ENCODE assay signal across 19 cellular contexts in the genomic region with DNA sequence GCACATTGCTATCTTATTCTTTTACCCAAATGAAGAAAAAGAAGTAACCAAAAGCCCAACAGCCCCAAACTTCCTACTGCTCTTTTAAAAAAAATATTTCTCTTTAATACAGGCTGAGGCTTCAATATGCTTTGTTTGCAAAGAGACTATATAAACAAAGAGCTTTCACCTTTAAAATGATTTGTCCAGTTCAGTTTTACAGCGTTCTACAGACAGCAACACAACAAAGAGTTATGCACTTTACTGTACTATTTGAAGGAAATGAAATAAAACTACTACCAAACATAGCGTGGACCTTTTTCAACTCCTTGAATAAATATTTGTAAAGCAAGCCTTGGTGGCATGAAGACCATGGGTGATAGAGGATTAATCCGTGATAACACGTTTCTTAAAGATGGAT.
A peak's percentile ranks its signal among the peaks of the same experiment; 100 is the strongest.
DNase-seq lines count a peak whose midpoint lies in the region; ATAC-seq and TF ChIP-seq lines count a peak whose summit lies in the region.
"Had no signal": no experiment of that assay in that cellular context is flagged by ENCODE, and none has a peak within 500 bp of the region (broad histone marks: within the 10 kb centered on the region; RNA-seq: fewer than 3 reads in every experiment).

No MANE protein-coding gene starts in this region.

- H3K9me3 ChIP-seq in endocrine pancreas (ENCODE audit: control insufficient read depth, low read length) (no peaks in the 10 kb centered on the region), mucosa of descending colon (no peaks in the 10 kb centered on the region)
- H3K9me3 ChIP-seq: A549 had no signal

- H3K36me3 ChIP-seq in endocrine pancreas (ENCODE audit: control insufficient read depth, insufficient read depth, low read length) (no peaks in the 10 kb centered on the region), mucosa of descending colon (ENCODE audit: low read depth) (no peaks in the 10 kb centered on the region)
- H3K36me3 ChIP-seq: BLaER1 had no signal

- peak; percentile 31 for DNase-seq in DMS153 (lab: John Stamatoyannopoulos, UW)
- no peak for DNase-seq in DMS153 treated with DMSO at 0.1 percent for 48 hours (lab: John Stamatoyannopoulos, UW; ENCODE audit: unreplicated experiment)
- peak; percentile 72 for DNase-seq in HT-29 (ENCODE audit: low spot score)
- no peak for DNase-seq in mucosa of descending colon
- no peak for DNase-seq in AML-193 (lab: John Stamatoyannopoulos, UW)
- DNase-seq in MV-4-11 (lab: John Stamatoyannopoulos, UW), result no peak
- DNase-seq in Kasumi-1 (lab: John Stamatoyannopoulos, UW), result no peak
- DNase-seq: CD8-positive, alpha-beta T cell; DMS 273 treated with DMSO at 0.1 percent for 48 hours; DND-41; EL; GOT3; H7; HFFc6 had no signal

- no peak overlapping the region for H3K9ac ChIP-seq in endocrine pancreas (ENCODE audit: control insufficient read depth, insufficient read depth, low read length)
- H3K9ac ChIP-seq: BLaER1 had no signal

- H3K4me1 ChIP-seq in endocrine pancreas (ENCODE audit: control insufficient read depth, insufficient read depth, low read length) (no peaks in the 10 kb centered on the region), mucosa of descending colon (ENCODE audit: low read depth) (peaks cover 27% of the 10 kb centered on the region)
- H3K4me1 ChIP-seq: A549, BLaER1 had no signal

- ATAC-seq in mucosa of descending colon, result peak; percentile 43
- ATAC-seq: A549; CD8-positive, alpha-beta T cell; GM12878; HCT116 had no signal

- no peak for TF ChIP-seq CTCF in mucosa of descending colon (IDR thresholded peaks at IDR 0.05)

- intact Hi-C loops in mucosa of descending colon (cut with DNase I, micrococcal nuclease), result no loop called here

- H3K4me3 ChIP-seq in endocrine pancreas (ENCODE audit: control insufficient read depth, insufficient read depth, low read length), result peak overlapping the region; percentile 12
- no peak overlapping the region for H3K4me3 ChIP-seq in mucosa of descending colon
- H3K4me3 ChIP-seq: A549, BLaER1, GM12878 had no signal

- no peaks in the 10 kb centered on the region for H3K27me3 ChIP-seq in endocrine pancreas (ENCODE audit: control insufficient read depth, insufficient read depth, low read length)
- H3K27me3 ChIP-seq: BLaER1 had no signal

Comparison
In these comparisons a context has a peak if more than half of its experiments do, and no peak if none do; other contexts are left out.
1. DNase-seq: peak in DMS153 (single experiment) and HT-29 (single experiment); none in DMS153 treated with DMSO at 0.1 percent for 48 hours (single experiment), mucosa of descending colon (0 of 3), AML-193 (0 of 2), MV-4-11 (single experiment) and Kasumi-1 (0 of 2).